32 cellular contexts compared by ENCODE assay signal in the genomic region with DNA sequence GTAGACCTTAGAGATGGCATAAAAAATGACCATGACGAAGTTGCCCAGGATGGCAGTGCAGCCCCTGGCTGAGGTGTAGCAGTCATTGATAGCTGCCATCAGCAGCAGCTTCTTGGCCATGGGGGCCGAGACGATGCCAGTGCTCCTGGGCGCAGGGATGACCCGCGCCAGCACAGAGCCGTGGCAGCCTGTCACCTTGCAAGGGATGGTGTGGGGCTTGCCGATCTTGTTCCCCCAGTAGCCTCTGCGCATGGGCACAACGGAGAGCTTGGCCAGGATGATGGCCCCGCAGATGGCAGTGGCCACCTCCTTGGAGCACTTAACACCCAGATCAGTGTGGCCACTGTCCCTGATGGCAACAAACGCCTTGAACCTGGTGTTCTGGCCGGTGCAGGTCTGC.
"Had no signal": no experiment of that assay in that cellular context is flagged by ENCODE, and none has a peak within 500 bp of the region (broad histone marks: within the 10 kb centered on the region; RNA-seq: fewer than 3 reads in every experiment).

No MANE protein-coding gene starts in this region.

- H3K27ac ChIP-seq: ascending aorta, VCaP had no signal

- H3K4me3 Mint-ChIP-seq: activated B cell treated with CpG ODN at 0.5 μM for 24 hours; activated CD4-positive, alpha-beta memory T cell treated with anti-CD3 and anti-CD28 coated beads, Interleukin-2, amount 10 ng/mL, durations not matched to agents 7 days and 5 days; activated CD4-positive, alpha-beta T cell treated with anti-CD3 and anti-CD28 coated beads, Interleukin-2, amount 10 ng/mL, durations not matched to agents 24 days and 14 days; activated CD8-positive, alpha-beta memory T cell treated with anti-CD3 and anti-CD28 coated beads, Interleukin-2, amount 10 ng/mL, durations not matched to agents 7 days and 5 days; activated CD8-positive, alpha-beta T cell treated with anti-CD3 and anti-CD28 coated beads, Interleukin-2, amount 10 ng/mL, durations not matched to agents 7 days and 5 days; activated naive CD4-positive, alpha-beta T cell treated with anti-CD3 and anti-CD28 coated beads, Interleukin-2, amount 10 ng/mL, durations not matched to agents 7 days and 5 days; activated naive CD4-positive, alpha-beta T cell treated with anti-CD3 and anti-CD28 coated beads, Interleukin-2, amount 50 U/mL, for 24 hours; activated naive CD8-positive, alpha-beta T cell; activated naive CD8-positive, alpha-beta T cell treated with anti-CD3 and anti-CD28 coated beads, Interleukin-2, amount 10 ng/mL, durations not matched to agents 7 days and 5 days; activated naive CD8-positive, alpha-beta T cell treated with anti-CD3 and anti-CD28 coated beads, Interleukin-2, amount 50 U/mL, for 24 hours; activated T-cell treated with anti-CD3 and anti-CD28 coated beads, Interleukin-2, amount 50 U/mL, for 24 hours; T-helper 1 cell treated with Interleukin-12 subunit alpha and Interleukin-12 subunit beta and Interleukin-4 antibody, amounts not matched to agents 30 μg/mL and 1 μg/mL, for 36 hours; T-helper 2 cell treated with Interferon-gamma antibody and Interleukin-4, amounts not matched to agents 5 μg/mL and 100 μg/mL, for 36 hours had no signal

- H3K36me3 Mint-ChIP-seq: activated naive CD8-positive, alpha-beta T cell had no signal

- FAIRE-seq: TTC549 had no signal

- H3K27me3 ChIP-seq: ascending aorta had no signal

- H3K9me3 Mint-ChIP-seq: activated B cell treated with CpG ODN at 0.5 μM for 24 hours; activated CD4-positive, alpha-beta memory T cell treated with anti-CD3 and anti-CD28 coated beads, Interleukin-2, amount 10 ng/mL, durations not matched to agents 7 days and 5 days; activated naive CD4-positive, alpha-beta T cell treated with anti-CD3 and anti-CD28 coated beads, Interleukin-2, amount 10 ng/mL, durations not matched to agents 7 days and 5 days; activated naive CD4-positive, alpha-beta T cell treated with anti-CD3 and anti-CD28 coated beads, Interleukin-2, amount 50 U/mL, for 24 hours; activated naive CD8-positive, alpha-beta T cell treated with anti-CD3 and anti-CD28 coated beads, Interleukin-2, amount 10 ng/mL, durations not matched to agents 7 days and 5 days; activated naive CD8-positive, alpha-beta T cell treated with anti-CD3 and anti-CD28 coated beads, Interleukin-2, amount 50 U/mL, for 24 hours; activated T-cell treated with anti-CD3 and anti-CD28 coated beads, Interleukin-2, amount 50 U/mL, for 24 hours; activated T-helper 2 cell treated with anti-CD3 and anti-CD28 coated beads, Interferon-gamma antibody, Interleukin-2, Interleukin-4, amounts not matched to agents 10 μg/mL and 5 μg/mL and 100 μg/mL, durations not matched to agents 14 hours and 24 hours and 36 hours had no signal

- ATAC-seq: activated CD8-positive, alpha-beta memory T cell treated with anti-CD3 and anti-CD28 coated beads, Interleukin-2, amount 10 ng/mL, durations not matched to agents 7 days and 5 days; activated CD8-positive, alpha-beta T cell treated with anti-CD3 and anti-CD28 coated beads, Interleukin-2, amount 10 ng/mL, durations not matched to agents 7 days and 5 days; activated naive CD8-positive, alpha-beta T cell treated with anti-CD3 and anti-CD28 coated beads, Interleukin-2, amount 50 U/mL, for 24 hours had no signal

- H3K9me3 ChIP-seq: ascending aorta had no signal

- H3K27ac Mint-ChIP-seq: activated B cell treated with CpG ODN at 0.5 μM for 24 hours; activated CD4-positive, alpha-beta memory T cell treated with anti-CD3 and anti-CD28 coated beads, Interleukin-2, amount 10 ng/mL, durations not matched to agents 7 days and 5 days; activated CD4-positive, alpha-beta T cell treated with anti-CD3 and anti-CD28 coated beads, Interleukin-2, amount 10 ng/mL, durations not matched to agents 24 days and 14 days; activated CD8-positive, alpha-beta memory T cell treated with anti-CD3 and anti-CD28 coated beads, Interleukin-2, amount 10 ng/mL, durations not matched to agents 7 days and 5 days; activated CD8-positive, alpha-beta T cell treated with anti-CD3 and anti-CD28 coated beads, Interleukin-2, amount 10 ng/mL, durations not matched to agents 7 days and 5 days; activated naive CD4-positive, alpha-beta T cell treated with anti-CD3 and anti-CD28 coated beads, Interleukin-2, amount 10 ng/mL, durations not matched to agents 7 days and 5 days; activated naive CD4-positive, alpha-beta T cell treated with anti-CD3 and anti-CD28 coated beads, Interleukin-2, amount 50 U/mL, for 24 hours; activated naive CD8-positive, alpha-beta T cell; activated naive CD8-positive, alpha-beta T cell treated with anti-CD3 and anti-CD28 coated beads, Interleukin-2, amount 10 ng/mL, durations not matched to agents 7 days and 5 days; activated naive CD8-positive, alpha-beta T cell treated with anti-CD3 and anti-CD28 coated beads, Interleukin-2, amount 50 U/mL, for 24 hours; activated T-cell treated with anti-CD3 and anti-CD28 coated beads, Interleukin-2, amount 50 U/mL, for 24 hours; activated T-helper 2 cell treated with anti-CD3 and anti-CD28 coated beads, Interferon-gamma antibody, Interleukin-2, Interleukin-4, amounts not matched to agents 10 μg/mL and 5 μg/mL and 100 μg/mL, durations not matched to agents 14 hours and 24 hours and 36 hours; T-helper 1 cell treated with Interleukin-12 subunit alpha and Interleukin-12 subunit beta and Interleukin-4 antibody, amounts not matched to agents 30 μg/mL and 1 μg/mL, for 36 hours; T-helper 2 cell treated with Interferon-gamma antibody and Interleukin-4, amounts not matched to agents 5 μg/mL and 100 μg/mL, for 36 hours had no signal

- H3K4me3 ChIP-seq: ascending aorta had no signal

- DNase-seq: activated B cell treated with CpG ODN at 0.5 μM for 24 hours; activated CD4-positive, alpha-beta memory T cell treated with anti-CD3 and anti-CD28 coated beads, Interleukin-2, amount 10 ng/mL, durations not matched to agents 7 days and 5 days; activated CD4-positive, alpha-beta T cell treated with anti-CD3 and anti-CD28 coated beads for 4 hours; activated CD4-positive, alpha-beta T cell treated with anti-CD3 and anti-CD28 coated beads, Interleukin-2, amount 10 ng/mL, durations not matched to agents 24 days and 14 days; activated CD4-positive, alpha-beta T cell treated with anti-CD3 and anti-CD28 coated beads, Interleukin-2, amount 50 U/mL, for 1 hour; activated CD4-positive, alpha-beta T cell treated with anti-CD3 and anti-CD28 coated beads, Interleukin-2, amount 50 U/mL, for 4 hours; activated CD4-positive, CD25-positive, alpha-beta regulatory T cell treated with anti-CD3 and anti-CD28 coated beads, Interleukin-2, amount 50 U/mL, for 72 hours; activated CD8-positive, alpha-beta memory T cell treated with anti-CD3 and anti-CD28 coated beads for 24 hours; activated CD8-positive, alpha-beta memory T cell treated with anti-CD3 and anti-CD28 coated beads, Interleukin-2, amount 10 ng/mL, durations not matched to agents 7 days and 5 days; activated CD8-positive, alpha-beta memory T cell treated with anti-CD3 and anti-CD28 coated beads, Interleukin-2, amount 50 U/mL, for 48 hours; activated CD8-positive, alpha-beta T cell treated with anti-CD3 and anti-CD28 coated beads, Interleukin-2, amount 10 ng/mL, durations not matched to agents 7 days and 5 days; activated effector memory CD4-positive, alpha-beta T cell treated with Interleukin-2 at 50 U/mL for 16 hours; activated naive CD4-positive, alpha-beta T cell treated with anti-CD3 and anti-CD28 coated beads, Interleukin-2, amount 10 ng/mL, durations not matched to agents 7 days and 5 days; activated naive CD4-positive, alpha-beta T cell treated with Interleukin-2 at 50 U/mL for 16 hours; activated naive CD8-positive, alpha-beta T cell treated with anti-CD3 and anti-CD28 coated beads, Interleukin-2, amount 10 ng/mL, durations not matched to agents 7 days and 5 days; activated naive CD8-positive, alpha-beta T cell treated with anti-CD3 and anti-CD28 coated beads, Interleukin-2, amount 50 U/mL, for 24 hours; activated T-cell treated with anti-CD3 and anti-CD28 coated beads, Interleukin-2, amount 50 U/mL, for 24 hours; activated T-cell treated with anti-CD3 and anti-CD28 coated beads, Interleukin-2, amount 50 U/mL, for 48 hours; anterior cingulate cortex; central memory CD4-positive, alpha-beta T cell; SW 1271; T-helper 1 cell; T-helper 2 cell; T-helper 9 cell had no signal

- H3K27me3 Mint-ChIP-seq: activated B cell treated with CpG ODN at 0.5 μM for 24 hours; activated CD4-positive, alpha-beta memory T cell treated with anti-CD3 and anti-CD28 coated beads, Interleukin-2, amount 10 ng/mL, durations not matched to agents 7 days and 5 days; activated CD4-positive, alpha-beta T cell treated with anti-CD3 and anti-CD28 coated beads, Interleukin-2, amount 10 ng/mL, durations not matched to agents 24 days and 14 days; activated naive CD4-positive, alpha-beta T cell treated with anti-CD3 and anti-CD28 coated beads, Interleukin-2, amount 10 ng/mL, durations not matched to agents 7 days and 5 days; activated naive CD4-positive, alpha-beta T cell treated with anti-CD3 and anti-CD28 coated beads, Interleukin-2, amount 50 U/mL, for 24 hours; activated naive CD8-positive, alpha-beta T cell; activated naive CD8-positive, alpha-beta T cell treated with anti-CD3 and anti-CD28 coated beads, Interleukin-2, amount 10 ng/mL, durations not matched to agents 7 days and 5 days; activated naive CD8-positive, alpha-beta T cell treated with anti-CD3 and anti-CD28 coated beads, Interleukin-2, amount 50 U/mL, for 24 hours; activated T-cell treated with anti-CD3 and anti-CD28 coated beads, Interleukin-2, amount 50 U/mL, for 24 hours had no signal

- H3K36me3 ChIP-seq: ascending aorta had no signal
